Comparison of ENCODE assay signal across 10 cellular contexts in genomic region chr17:9002236-9002609, GRCh38. TPM values are rescaled to one million over a fixed set of nuclear protein-coding genes. Genes with fewer than 3 reads are reported as not detected.
DNase-seq lines count a peak whose midpoint lies in the region; ATAC-seq, FAIRE-seq and TF ChIP-seq lines count a peak whose summit lies in the region.
"Had no signal": no experiment of that assay in that cellular context is flagged by ENCODE, and none has a peak within 500 bp of the region (broad histone marks: within the 10 kb centered on the region; RNA-seq: fewer than 3 reads in every experiment).

No MANE protein-coding gene starts in this region.

- no peak overlapping the region for H3K27ac ChIP-seq in HUES6 (ENCODE audit: low read depth, low read length)
- peak overlapping the region in 1 of 4 donors; percentile 79 for H3K27ac ChIP-seq in esophagus muscularis mucosa (replicated peaks in 1 of 4)
- H3K27ac ChIP-seq in HepG2 (ENCODE audit: extremely low read length, insufficient read depth, low read length), result no peak overlapping the region
- H3K27ac ChIP-seq: upper lobe of left lung had no signal

- TF ChIP-seq RAD21 in HepG2 (CRISPR knock-in tag; IDR thresholded peaks at IDR 0.05), result no peak

- H3K9me3 ChIP-seq in HUES6 (ENCODE audit: control insufficient read depth, insufficient read depth, low read depth, low read length), result peaks cover 3% of the 10 kb centered on the region; the same call in 1 of the 2 replicates
- no peaks in the 10 kb centered on the region for H3K9me3 ChIP-seq in esophagus muscularis mucosa
- no peaks in the 10 kb centered on the region for H3K9me3 ChIP-seq in HepG2 (ENCODE audit: low read length)
- H3K9me3 ChIP-seq: upper lobe of left lung had no signal

- H3K4me1 ChIP-seq in HUES6 (ENCODE audit: control insufficient read depth, insufficient read depth, low read length) (peaks cover 19% of the 10 kb centered on the region), esophagus muscularis mucosa (peaks cover 14 to 45% (median 45%) of the 10 kb centered on the region in 4 donors), HepG2 (ENCODE audit: insufficient read depth, low read length) (no peaks in the 10 kb centered on the region)

- H3K4me2 ChIP-seq in HepG2 (ENCODE audit: low read depth, low read length), result no peak overlapping the region

- in situ Hi-C loops in HepG2 (cut with HindIII; ENCODE audit: extremely low pct_ligation_motif_present, low pct_unique_long_range_greater_than_20kb), result no loop called here

- 61% methylated on average over 15 of the region's 15 CpGs for WGBS in esophagus muscularis mucosa
- WGBS in HepG2 (ENCODE audit: low lambda C conversion rate), result 0% methylated on average over 3 of the region's 15 CpGs

- DNase-seq in activated T-cell treated with anti-CD3 and anti-CD28 coated beads, Interleukin-2, amount 50 U/mL, for 4 hours, result no peak
- no peak for DNase-seq in activated T-cell treated with anti-CD3 and anti-CD28 coated beads for 4 hours
- DNase-seq in esophagus muscularis mucosa (ENCODE audit: extremely low spot score), result no peak
- DNase-seq in progenitor cell of endocrine pancreas (ENCODE audit: low spot score, unreplicated experiment), result no peak
- no peak for DNase-seq in HepG2 (ENCODE audit: low spot score)
- DNase-seq in NCI-H2196 (lab: John Stamatoyannopoulos, UW; ENCODE audit: unreplicated experiment), result no peak
- DNase-seq in SW480 (ENCODE audit: low spot score), result no peak
- DNase-seq: effector CD8-positive, alpha-beta T cell had no signal

- TF ChIP-seq POLR2A in esophagus muscularis mucosa (IDR thresholded peaks at IDR 0.05; ENCODE audit: low read depth) (no peak), HepG2 (IDR thresholded peaks at IDR 0.05; ENCODE audit: insufficient read depth in 1 of 2, low read depth in 2 of 2, low read length in 2 of 2) (no peak)

- H4K20me1 ChIP-seq in HepG2 (ENCODE audit: insufficient read depth, low read length), result no peaks in the 10 kb centered on the region

- no TSS peak for BruUV-seq in HepG2 (replicated peaks; lab: Mats Ljungman, UMichigan)

- no peaks in the 10 kb centered on the region for H3K36me3 Mint-ChIP-seq in activated T-cell treated with anti-CD3 and anti-CD28 coated beads, Interleukin-2, amount 50 U/mL, for 4 hours (ENCODE audit: insufficient read depth)
- H3K36me3 Mint-ChIP-seq in progenitor cell of endocrine pancreas (ENCODE audit: insufficient read depth), result no peaks in the 10 kb centered on the region

- no peaks in the 10 kb centered on the region for H3K9me3 Mint-ChIP-seq in activated T-cell treated with anti-CD3 and anti-CD28 coated beads, Interleukin-2, amount 50 U/mL, for 4 hours
- no peaks in the 10 kb centered on the region for H3K9me3 Mint-ChIP-seq in progenitor cell of endocrine pancreas (ENCODE audit: low read depth)

- no peak overlapping the region for H2AFZ ChIP-seq in HepG2 (ENCODE audit: low read length)

- peaks cover 12% of the 10 kb centered on the region for H3K4me1 Mint-ChIP-seq in activated T-cell treated with anti-CD3 and anti-CD28 coated beads, Interleukin-2, amount 50 U/mL, for 4 hours (ENCODE audit: low read depth)
- H3K4me1 Mint-ChIP-seq in progenitor cell of endocrine pancreas (ENCODE audit: low read depth), result peaks cover 7% of the 10 kb centered on the region

- peak overlapping the region; percentile 33 for H3K4me3 Mint-ChIP-seq in activated T-cell treated with anti-CD3 and anti-CD28 coated beads, Interleukin-2, amount 50 U/mL, for 4 hours
- peak overlapping the region; percentile 54 for H3K4me3 Mint-ChIP-seq in progenitor cell of endocrine pancreas (ENCODE audit: low read depth)

- CTCF ChIA-PET in HepG2 (lab: Yijun Ruan, JAX; ENCODE audit: low intra/inter-chr PET ratio, low total read pairs), result no interaction called here

- no peaks in the 10 kb centered on the region for H3K79me2 ChIP-seq in HepG2 (ENCODE audit: insufficient read depth, low read length)

- TF ChIP-seq CTCF in esophagus muscularis mucosa (IDR thresholded peaks at IDR 0.05), result no peak
- no peak for TF ChIP-seq CTCF in progenitor cell of endocrine pancreas (IDR thresholded peaks at IDR 0.05; ENCODE audit: unreplicated experiment)
- TF ChIP-seq CTCF in HepG2 (CRISPR knock-in tag; IDR thresholded peaks at IDR 0.05), result no peak

- TF ChIP-seq EP300 in esophagus muscularis mucosa (IDR thresholded peaks at IDR 0.05) (no peak), HepG2 (IDR thresholded peaks at IDR 0.05; ENCODE audit: low read depth in 2 of 2, low read length in 2 of 2) (no peak), HepG2 (CRISPR knock-in tag; IDR thresholded peaks at IDR 0.05; ENCODE audit: borderline replicate concordance) (no peak)

- H3K9ac ChIP-seq in HUES6 (ENCODE audit: low read length), result no peak overlapping the region
- no peak overlapping the region for H3K9ac ChIP-seq in HepG2 (ENCODE audit: insufficient read depth, low read depth, low read length)

- no peak for ATAC-seq in activated T-cell treated with anti-CD3 and anti-CD28 coated beads, Interleukin-2, amount 50 U/mL, for 4 hours
- ATAC-seq in HepG2, result no peak

- no peak for FAIRE-seq in HepG2 (lab: Jason Lieb, UNC)

- H3K27me3 ChIP-seq in HUES6 (ENCODE audit: control insufficient read depth, insufficient read depth, low read length), result peaks cover 66% of the 10 kb centered on the region
- H3K27me3 ChIP-seq in esophagus muscularis mucosa, result peaks cover 0 to 21% (median 1%) of the 10 kb centered on the region in 4 donors
- H3K27me3 ChIP-seq in HepG2 (ENCODE audit: control insufficient read depth in 1 of 2, insufficient read depth in 2 of 2, low read length in 2 of 2), result peaks cover 11 to 44% of the 10 kb centered on the region in 2 experiments; a peak in 4 of 5 replicates

- no peak overlapping the region for H3K27ac Mint-ChIP-seq in progenitor cell of endocrine pancreas

- intact Hi-C loops in esophagus muscularis mucosa (cut with DNase I), result loop anchor here (5.0 kb wide), 1 partner anchor 290 kb away; no protein-coding TSS in a partner anchor
- intact Hi-C loops in HepG2 (cut with micrococcal nuclease; ENCODE audit: unreplicated experiment), result no loop called here

- H3K36me3 ChIP-seq in HUES6 (ENCODE audit: control insufficient read depth, insufficient read depth, low read length) (no peaks in the 10 kb centered on the region), esophagus muscularis mucosa (no peaks in the 10 kb centered on the region), HepG2 (replicated peaks in 1 of 2; ENCODE audit: control insufficient read depth in 1 of 2, insufficient read depth in 2 of 2, low read length in 2 of 2) (no peaks in the 10 kb centered on the region)
- H3K36me3 ChIP-seq: upper lobe of left lung had no signal

- peak overlapping the region; percentile 62 for H3K4me3 ChIP-seq in HUES6 (ENCODE audit: low read depth, low read length)
- H3K4me3 ChIP-seq in esophagus muscularis mucosa, result peak overlapping the region; percentile 69 to 79 (median 74)
- no peak overlapping the region for H3K4me3 ChIP-seq in HepG2 (replicated peaks in 1 of 3; ENCODE audit: insufficient read depth in 1 of 3, low read depth in 2 of 3, low read length in 3 of 3)

- peaks cover 65% of the 10 kb centered on the region for H3K27me3 Mint-ChIP-seq in activated T-cell treated with anti-CD3 and anti-CD28 coated beads, Interleukin-2, amount 50 U/mL, for 4 hours (ENCODE audit: low read depth)
- H3K27me3 Mint-ChIP-seq in progenitor cell of endocrine pancreas, result peaks cover 71% of the 10 kb centered on the region

- POLR2A ChIA-PET in HepG2 (lab: Yijun Ruan, JAX), result no interaction called here

RNA-seq across cellular contexts. Expression of gene NTN1, which starts 19.1 kb away (rescaled TPM):
- total RNA-seq in activated T-cell treated with anti-CD3 and anti-CD28 coated beads, Interleukin-2, amount 50 U/mL, for 4 hours, result under 1 TPM; 0.53 to 0.71 (median 0.55) TPM
- total RNA-seq in esophagus muscularis mucosa, result 100 to 1,000 TPM in 3 of 4 donors, 10 to 100 TPM in 1; 69.3 to 179 (median 117) TPM
- total RNA-seq in progenitor cell of endocrine pancreas, result 3.3 and 4.4 TPM in 2 replicates
- 0.04 TPM in 1 of 2 replicates, not detected in the other for total RNA-seq in HepG2 (2016; rRNA removed; fragmentation: Illumina TruSeq; extraction: Trizol)
- not detected in 2 replicates for total RNA-seq in HepG2 (2016; cell fraction: cytosol; rRNA removed; fragmentation: Illumina TruSeq; extraction: Trizol; ENCODE audit: low read depth)
- total RNA-seq in HepG2 (2016; cell fraction: insoluble cytoplasmic fraction; rRNA removed; fragmentation: Illumina TruSeq; extraction: Trizol), result 0.04 TPM in 1 of 2 replicates, not detected in the other
- total RNA-seq in HepG2 (2016; cell fraction: membrane; rRNA removed; fragmentation: Illumina TruSeq; extraction: Trizol), result not detected in 2 replicates
- total RNA-seq in HepG2 (2016; cell fraction: nucleus; rRNA removed; fragmentation: Illumina TruSeq; extraction: Trizol), result 0.09 TPM in 2 replicates
- polyA plus RNA-seq in HepG2 (2011; rRNA removed), result 0.03 and 0.05 TPM in 2 replicates
- 0.01 and 0.04 TPM in 2 replicates for polyA plus RNA-seq in HepG2 (2011; cell fraction: cytosol; rRNA removed)
- 0.11 and 0.12 TPM in 2 replicates for polyA plus RNA-seq in HepG2 (2011; cell fraction: nucleus; rRNA removed)
- 0.04 and 0.13 TPM in 2 replicates for polyA plus RNA-seq in HepG2 (2012)
- polyA plus RNA-seq in HepG2 (2016; cell fraction: cytosol; fragmentation: Illumina TruSeq; extraction: Trizol; ENCODE audit: low read depth), result not detected in 2 replicates
- not detected in 2 replicates for polyA plus RNA-seq in HepG2 (2016; cell fraction: insoluble cytoplasmic fraction; fragmentation: Illumina TruSeq; extraction: Trizol; ENCODE audit: low read depth)
- 0.02 TPM in 1 of 2 replicates, not detected in the other for polyA plus RNA-seq in HepG2 (2016; cell fraction: membrane; fragmentation: Illumina TruSeq; extraction: Trizol; ENCODE audit: low read depth)
- polyA plus RNA-seq in HepG2 (2016; cell fraction: nucleus; fragmentation: Illumina TruSeq; extraction: Trizol; ENCODE audit: insufficient read depth, low read depth), result not detected in 2 replicates
- polyA minus RNA-seq in HepG2 (2011; rRNA and poly(A)+ RNA removed; ENCODE audit: low replicate concordance), result 0.10 TPM in 1 of 2 replicates, not detected in the other
- not detected in 2 replicates for polyA minus RNA-seq in HepG2 (2011; cell fraction: cytosol; rRNA and poly(A)+ RNA removed)
- polyA minus RNA-seq in HepG2 (2011; cell fraction: nucleus; rRNA and poly(A)+ RNA removed), result 0.12 and 0.13 TPM in 2 replicates

RNA-seq across cellular contexts. Expression of gene PIK3R5, which starts 36.7 kb away (rescaled TPM):
- total RNA-seq in activated T-cell treated with anti-CD3 and anti-CD28 coated beads, Interleukin-2, amount 50 U/mL, for 4 hours, result 10 to 100 TPM in 2 of 3 donors, 1 to 10 TPM in 1; 8.4 to 17.8 (median 13.6) TPM
- total RNA-seq in esophagus muscularis mucosa, result 10 to 100 TPM in 2 of 4 donors, 1 to 10 TPM in 2; 7.0 to 16.2 (median 9.6) TPM
- 0.29 and 0.50 TPM in 2 replicates for total RNA-seq in progenitor cell of endocrine pancreas
- not detected in 2 replicates for total RNA-seq in HepG2 (2016; rRNA removed; fragmentation: Illumina TruSeq; extraction: Trizol)
- not detected in 2 replicates for total RNA-seq in HepG2 (2016; cell fraction: cytosol; rRNA removed; fragmentation: Illumina TruSeq; extraction: Trizol; ENCODE audit: low read depth)
- not detected in 2 replicates for total RNA-seq in HepG2 (2016; cell fraction: insoluble cytoplasmic fraction; rRNA removed; fragmentation: Illumina TruSeq; extraction: Trizol)
- total RNA-seq in HepG2 (2016; cell fraction: membrane; rRNA removed; fragmentation: Illumina TruSeq; extraction: Trizol), result not detected in 2 replicates
- not detected in 2 replicates for total RNA-seq in HepG2 (2016; cell fraction: nucleus; rRNA removed; fragmentation: Illumina TruSeq; extraction: Trizol)
- not detected in 2 replicates for polyA plus RNA-seq in HepG2 (2011; rRNA removed)
- not detected in 2 replicates for polyA plus RNA-seq in HepG2 (2011; cell fraction: cytosol; rRNA removed)
- polyA plus RNA-seq in HepG2 (2011; cell fraction: nucleus; rRNA removed), result 0.09 TPM in 1 of 2 replicates, not detected in the other
- polyA plus RNA-seq in HepG2 (2012), result not detected in 2 replicates
- not detected in 2 replicates for polyA plus RNA-seq in HepG2 (2016; cell fraction: cytosol; fragmentation: Illumina TruSeq; extraction: Trizol; ENCODE audit: low read depth)
- not detected in 2 replicates for polyA plus RNA-seq in HepG2 (2016; cell fraction: insoluble cytoplasmic fraction; fragmentation: Illumina TruSeq; extraction: Trizol; ENCODE audit: low read depth)
- not detected in 2 replicates for polyA plus RNA-seq in HepG2 (2016; cell fraction: membrane; fragmentation: Illumina TruSeq; extraction: Trizol; ENCODE audit: low read depth)
- polyA plus RNA-seq in HepG2 (2016; cell fraction: nucleus; fragmentation: Illumina TruSeq; extraction: Trizol; ENCODE audit: insufficient read depth, low read depth), result not detected in 2 replicates
- polyA minus RNA-seq in HepG2 (2011; rRNA and poly(A)+ RNA removed; ENCODE audit: low replicate concordance), result 0.19 TPM in 1 of 2 replicates, not detected in the other
- polyA minus RNA-seq in HepG2 (2011; cell fraction: cytosol; rRNA and poly(A)+ RNA removed), result not detected in 2 replicates
- not detected in 2 replicates for polyA minus RNA-seq in HepG2 (2011; cell fraction: nucleus; rRNA and poly(A)+ RNA removed)

Comparison
In these comparisons a context has a peak if more than half of its experiments do, and no peak if none do; other contexts are left out.
1. H3K4me3 ChIP-seq: peak in HUES6 (single experiment) and esophagus muscularis mucosa (4 of 4); none in HepG2 (0 of 3).
2. RNA of gene NTN1, which starts 19.1 kb away (total RNA-seq): 69.3 to 179 TPM in esophagus muscularis mucosa; 3.3 to 4.4 TPM in progenitor cell of endocrine pancreas, 0.53 to 0.71 TPM in activated T-cell treated with anti-CD3 and anti-CD28 coated beads, Interleukin-2, amount 50 U/mL, for 4 hours and 0.04 to 0.09 TPM in HepG2; every median in the first group is over 10 times any median in the second.